ENCODE assay signal across 1 cellular context in the genomic region with DNA sequence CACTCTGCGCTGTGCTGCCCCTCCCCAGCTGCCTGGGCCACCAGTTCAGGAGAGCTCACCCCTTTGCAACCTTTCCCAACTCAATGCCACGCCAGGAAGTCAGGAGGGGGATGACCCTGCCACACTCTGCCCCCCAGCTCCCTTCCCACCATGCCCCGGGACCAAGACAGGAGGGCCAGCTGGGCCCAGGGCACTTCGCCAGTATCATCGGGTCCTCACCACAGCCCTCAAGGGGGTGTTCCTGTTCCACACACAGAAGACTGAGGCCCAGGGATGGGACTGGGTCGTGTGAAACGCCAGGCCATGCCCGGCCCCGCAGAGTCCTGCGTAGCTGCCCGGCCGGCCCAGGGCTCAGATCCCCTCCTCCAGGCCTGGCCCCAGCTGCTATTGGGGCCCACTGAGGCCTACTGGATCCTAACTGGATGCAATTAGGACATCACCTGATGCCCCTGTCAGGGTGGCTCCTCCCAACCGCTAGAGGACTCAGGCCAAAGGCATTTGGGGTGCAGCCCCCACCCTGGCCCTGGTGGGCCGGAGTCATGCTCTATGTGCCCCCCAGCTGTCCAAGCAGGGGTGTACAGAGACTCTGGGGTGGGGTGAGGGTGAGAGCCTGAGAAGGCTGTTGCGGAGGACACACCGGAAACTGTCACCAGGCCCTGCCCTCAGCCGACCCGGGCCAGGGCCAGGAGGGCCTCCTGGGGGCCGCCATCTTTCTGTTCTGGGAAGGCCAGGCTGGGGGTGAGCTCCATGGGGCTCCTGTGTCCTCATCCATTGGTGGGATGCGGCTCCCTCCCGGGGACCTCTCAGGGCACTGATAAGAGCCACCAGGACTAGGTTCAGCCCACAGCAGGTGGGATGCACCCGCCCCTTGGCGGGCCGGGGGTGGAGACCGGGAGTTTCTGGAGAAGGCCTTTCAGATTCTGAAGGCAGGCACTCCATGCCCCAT.
TF ChIP-seq lines count a peak whose summit lies in the region.

No MANE protein-coding gene starts in this region.

TF ChIP-seq in HepG2, 621 proteins besides CTCF, POLR2A, EP300 and RAD21 (continued from another document and continues in another):
- TF ChIP-seq, protein P1, sequence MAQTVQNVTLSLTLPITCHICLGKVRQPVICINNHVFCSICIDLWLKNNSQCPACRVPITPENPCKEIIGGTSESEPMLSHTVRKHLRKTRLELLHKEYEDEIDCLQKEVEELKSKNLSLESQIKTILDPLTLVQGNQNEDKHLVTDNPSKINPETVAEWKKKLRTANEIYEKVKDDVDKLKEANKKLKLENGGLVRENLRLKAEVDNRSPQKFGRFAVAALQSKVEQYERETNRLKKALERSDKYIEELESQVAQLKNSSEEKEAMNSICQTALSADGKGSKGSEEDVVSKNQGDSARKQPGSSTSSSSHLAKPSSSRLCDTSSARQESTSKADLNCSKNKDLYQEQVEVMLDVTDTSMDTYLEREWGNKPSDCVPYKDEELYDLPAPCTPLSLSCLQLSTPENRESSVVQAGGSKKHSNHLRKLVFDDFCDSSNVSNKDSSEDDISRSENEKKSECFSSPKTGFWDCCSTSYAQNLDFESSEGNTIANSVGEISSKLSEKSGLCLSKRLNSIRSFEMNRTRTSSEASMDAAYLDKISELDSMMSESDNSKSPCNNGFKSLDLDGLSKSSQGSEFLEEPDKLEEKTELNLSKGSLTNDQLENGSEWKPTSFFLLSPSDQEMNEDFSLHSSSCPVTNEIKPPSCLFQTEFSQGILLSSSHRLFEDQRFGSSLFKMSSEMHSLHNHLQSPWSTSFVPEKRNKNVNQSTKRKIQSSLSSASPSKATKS (CRISPR knock-in tag; IDR thresholded peaks at IDR 0.05): no peak
- TF ChIP-seq ZNF496 (CRISPR knock-in tag; IDR thresholded peaks at IDR 0.05; ENCODE audit: insufficient replicate concordance) (no peak), FOXA1 (IDR thresholded peaks at IDR 0.05) (no peak), FOXA1 (CRISPR knock-in tag; IDR thresholded peaks at IDR 0.05) (no peak), CENPT (CRISPR knock-in tag; IDR thresholded peaks at IDR 0.05; ENCODE audit: low read depth) (no peak), ZNF510 (CRISPR knock-in tag; IDR thresholded peaks at IDR 0.05; ENCODE audit: low read depth) (no peak), ZNF749 (CRISPR knock-in tag; IDR thresholded peaks at IDR 0.05; ENCODE audit: borderline replicate concordance) (no peak), PHF8 (CRISPR knock-in tag; IDR thresholded peaks at IDR 0.05) (peak; percentile 82), MBNL3 (CRISPR knock-in tag; conservative IDR thresholded peaks at IDR 0.05) (no peak), EHMT2 (IDR thresholded peaks at IDR 0.05; ENCODE audit: borderline replicate concordance, low read depth, low read length) (no peak), ZNF253 (CRISPR knock-in tag; IDR thresholded peaks at IDR 0.05; ENCODE audit: borderline replicate concordance) (no peak), MED1 (CRISPR knock-in tag; IDR thresholded peaks at IDR 0.05) (peak; percentile 55; the same call in 1 of the 2 replicates), RXRA (CRISPR knock-in tag; IDR thresholded peaks at IDR 0.05) (peak; percentile 96), ZNF781 (CRISPR knock-in tag; IDR thresholded peaks at IDR 0.05; ENCODE audit: borderline replicate concordance, not compliant biosample characterization) (peak; percentile 25), RELA (CRISPR knock-in tag; IDR thresholded peaks at IDR 0.05) (no peak), AHR (CRISPR knock-in tag; IDR thresholded peaks at IDR 0.05) (no peak), YEATS2 (CRISPR knock-in tag; IDR thresholded peaks at IDR 0.05; ENCODE audit: borderline replicate concordance) (peak; percentile 86; the same call in 1 of the 2 replicates), PAF1 (CRISPR knock-in tag; IDR thresholded peaks at IDR 0.05) (no peak), NR2F1 (CRISPR knock-in tag; IDR thresholded peaks at IDR 0.05) (peak in 1 of 2 experiments; percentile 13; a peak in 1 of 4 replicates), ZNF34 (CRISPR knock-in tag; IDR thresholded peaks at IDR 0.05; ENCODE audit: borderline replicate concordance) (peak; percentile 4; the same call in 1 of the 2 replicates), ZNF619 (CRISPR knock-in tag; IDR thresholded peaks at IDR 0.05) (no peak), RARA (CRISPR knock-in tag; IDR thresholded peaks at IDR 0.05) (no peak; the same call in 1 of the 2 replicates), ATF7 (IDR thresholded peaks at IDR 0.05) (no peak), ATF7 (CRISPR knock-in tag; IDR thresholded peaks at IDR 0.05) (no peak), ZNF251 (CRISPR knock-in tag; IDR thresholded peaks at IDR 0.05) (no peak), ZNF136 (CRISPR knock-in tag; IDR thresholded peaks at IDR 0.05; ENCODE audit: low read depth) (peak; percentile 87; the same call in 1 of the 2 replicates), ZNF891 (CRISPR knock-in tag; IDR thresholded peaks at IDR 0.05) (0 out of 2 replicates have a peak, but pooled peaks have one; percentile 32), NFKBIZ (CRISPR knock-in tag; IDR thresholded peaks at IDR 0.05) (no peak), U2AF2 (IDR thresholded peaks at IDR 0.05; ENCODE audit: low read depth, low read length) (no peak), SNAI1 (CRISPR knock-in tag; IDR thresholded peaks at IDR 0.05; ENCODE audit: borderline replicate concordance) (no peak)
- TF ChIP-seq, protein P2, sequence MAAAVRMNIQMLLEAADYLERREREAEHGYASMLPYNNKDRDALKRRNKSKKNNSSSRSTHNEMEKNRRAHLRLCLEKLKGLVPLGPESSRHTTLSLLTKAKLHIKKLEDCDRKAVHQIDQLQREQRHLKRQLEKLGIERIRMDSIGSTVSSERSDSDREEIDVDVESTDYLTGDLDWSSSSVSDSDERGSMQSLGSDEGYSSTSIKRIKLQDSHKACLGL (CRISPR knock-in tag; IDR thresholded peaks at IDR 0.05): no peak; the same call in 1 of the 2 replicates
- TF ChIP-seq, protein P3, sequence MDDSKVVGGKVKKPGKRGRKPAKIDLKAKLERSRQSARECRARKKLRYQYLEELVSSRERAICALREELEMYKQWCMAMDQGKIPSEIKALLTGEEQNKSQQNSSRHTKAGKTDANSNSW (CRISPR knock-in tag; IDR thresholded peaks at IDR 0.05; ENCODE audit: borderline replicate concordance): no peak
- TF ChIP-seq, protein P4, sequence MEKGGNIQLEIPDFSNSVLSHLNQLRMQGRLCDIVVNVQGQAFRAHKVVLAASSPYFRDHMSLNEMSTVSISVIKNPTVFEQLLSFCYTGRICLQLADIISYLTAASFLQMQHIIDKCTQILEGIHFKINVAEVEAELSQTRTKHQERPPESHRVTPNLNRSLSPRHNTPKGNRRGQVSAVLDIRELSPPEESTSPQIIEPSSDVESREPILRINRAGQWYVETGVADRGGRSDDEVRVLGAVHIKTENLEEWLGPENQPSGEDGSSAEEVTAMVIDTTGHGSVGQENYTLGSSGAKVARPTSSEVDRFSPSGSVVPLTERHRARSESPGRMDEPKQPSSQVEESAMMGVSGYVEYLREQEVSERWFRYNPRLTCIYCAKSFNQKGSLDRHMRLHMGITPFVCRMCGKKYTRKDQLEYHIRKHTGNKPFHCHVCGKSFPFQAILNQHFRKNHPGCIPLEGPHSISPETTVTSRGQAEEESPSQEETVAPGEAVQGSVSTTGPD (CRISPR knock-in tag; IDR thresholded peaks at IDR 0.05): no peak
- TF ChIP-seq, protein P5, sequence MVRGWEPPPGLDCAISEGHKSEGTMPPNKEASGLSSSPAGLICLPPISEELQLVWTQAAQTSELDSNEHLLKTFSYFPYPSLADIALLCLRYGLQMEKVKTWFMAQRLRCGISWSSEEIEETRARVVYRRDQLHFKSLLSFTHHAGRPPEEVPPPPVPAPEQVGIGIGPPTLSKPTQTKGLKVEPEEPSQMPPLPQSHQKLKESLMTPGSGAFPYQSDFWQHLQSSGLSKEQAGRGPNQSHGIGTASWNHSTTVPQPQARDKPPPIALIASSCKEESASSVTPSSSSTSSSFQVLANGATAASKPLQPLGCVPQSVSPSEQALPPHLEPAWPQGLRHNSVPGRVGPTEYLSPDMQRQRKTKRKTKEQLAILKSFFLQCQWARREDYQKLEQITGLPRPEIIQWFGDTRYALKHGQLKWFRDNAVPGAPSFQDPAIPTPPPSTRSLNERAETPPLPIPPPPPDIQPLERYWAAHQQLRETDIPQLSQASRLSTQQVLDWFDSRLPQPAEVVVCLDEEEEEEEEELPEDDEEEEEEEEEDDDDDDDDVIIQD (CRISPR knock-in tag; IDR thresholded peaks at IDR 0.05; ENCODE audit: low read depth): no peak; the same call in 1 of the 2 replicates
- TF ChIP-seq, protein P6, sequence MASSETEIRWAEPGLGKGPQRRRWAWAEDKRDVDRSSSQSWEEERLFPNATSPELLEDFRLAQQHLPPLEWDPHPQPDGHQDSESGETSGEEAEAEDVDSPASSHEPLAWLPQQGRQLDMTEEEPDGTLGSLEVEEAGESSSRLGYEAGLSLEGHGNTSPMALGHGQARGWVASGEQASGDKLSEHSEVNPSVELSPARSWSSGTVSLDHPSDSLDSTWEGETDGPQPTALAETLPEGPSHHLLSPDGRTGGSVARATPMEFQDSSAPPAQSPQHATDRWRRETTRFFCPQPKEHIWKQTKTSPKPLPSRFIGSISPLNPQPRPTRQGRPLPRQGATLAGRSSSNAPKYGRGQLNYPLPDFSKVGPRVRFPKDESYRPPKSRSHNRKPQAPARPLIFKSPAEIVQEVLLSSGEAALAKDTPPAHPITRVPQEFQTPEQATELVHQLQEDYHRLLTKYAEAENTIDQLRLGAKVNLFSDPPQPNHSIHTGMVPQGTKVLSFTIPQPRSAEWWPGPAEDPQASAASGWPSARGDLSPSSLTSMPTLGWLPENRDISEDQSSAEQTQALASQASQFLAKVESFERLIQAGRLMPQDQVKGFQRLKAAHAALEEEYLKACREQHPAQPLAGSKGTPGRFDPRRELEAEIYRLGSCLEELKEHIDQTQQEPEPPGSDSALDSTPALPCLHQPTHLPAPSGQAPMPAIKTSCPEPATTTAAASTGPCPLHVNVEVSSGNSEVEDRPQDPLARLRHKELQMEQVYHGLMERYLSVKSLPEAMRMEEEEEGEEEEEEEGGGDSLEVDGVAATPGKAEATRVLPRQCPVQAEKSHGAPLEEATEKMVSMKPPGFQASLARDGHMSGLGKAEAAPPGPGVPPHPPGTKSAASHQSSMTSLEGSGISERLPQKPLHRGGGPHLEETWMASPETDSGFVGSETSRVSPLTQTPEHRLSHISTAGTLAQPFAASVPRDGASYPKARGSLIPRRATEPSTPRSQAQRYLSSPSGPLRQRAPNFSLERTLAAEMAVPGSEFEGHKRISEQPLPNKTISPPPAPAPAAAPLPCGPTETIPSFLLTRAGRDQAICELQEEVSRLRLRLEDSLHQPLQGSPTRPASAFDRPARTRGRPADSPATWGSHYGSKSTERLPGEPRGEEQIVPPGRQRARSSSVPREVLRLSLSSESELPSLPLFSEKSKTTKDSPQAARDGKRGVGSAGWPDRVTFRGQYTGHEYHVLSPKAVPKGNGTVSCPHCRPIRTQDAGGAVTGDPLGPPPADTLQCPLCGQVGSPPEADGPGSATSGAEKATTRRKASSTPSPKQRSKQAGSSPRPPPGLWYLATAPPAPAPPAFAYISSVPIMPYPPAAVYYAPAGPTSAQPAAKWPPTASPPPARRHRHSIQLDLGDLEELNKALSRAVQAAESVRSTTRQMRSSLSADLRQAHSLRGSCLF (CRISPR knock-in tag; IDR thresholded peaks at IDR 0.05; ENCODE audit: borderline replicate concordance): no peak
- TF ChIP-seq, protein P7, sequence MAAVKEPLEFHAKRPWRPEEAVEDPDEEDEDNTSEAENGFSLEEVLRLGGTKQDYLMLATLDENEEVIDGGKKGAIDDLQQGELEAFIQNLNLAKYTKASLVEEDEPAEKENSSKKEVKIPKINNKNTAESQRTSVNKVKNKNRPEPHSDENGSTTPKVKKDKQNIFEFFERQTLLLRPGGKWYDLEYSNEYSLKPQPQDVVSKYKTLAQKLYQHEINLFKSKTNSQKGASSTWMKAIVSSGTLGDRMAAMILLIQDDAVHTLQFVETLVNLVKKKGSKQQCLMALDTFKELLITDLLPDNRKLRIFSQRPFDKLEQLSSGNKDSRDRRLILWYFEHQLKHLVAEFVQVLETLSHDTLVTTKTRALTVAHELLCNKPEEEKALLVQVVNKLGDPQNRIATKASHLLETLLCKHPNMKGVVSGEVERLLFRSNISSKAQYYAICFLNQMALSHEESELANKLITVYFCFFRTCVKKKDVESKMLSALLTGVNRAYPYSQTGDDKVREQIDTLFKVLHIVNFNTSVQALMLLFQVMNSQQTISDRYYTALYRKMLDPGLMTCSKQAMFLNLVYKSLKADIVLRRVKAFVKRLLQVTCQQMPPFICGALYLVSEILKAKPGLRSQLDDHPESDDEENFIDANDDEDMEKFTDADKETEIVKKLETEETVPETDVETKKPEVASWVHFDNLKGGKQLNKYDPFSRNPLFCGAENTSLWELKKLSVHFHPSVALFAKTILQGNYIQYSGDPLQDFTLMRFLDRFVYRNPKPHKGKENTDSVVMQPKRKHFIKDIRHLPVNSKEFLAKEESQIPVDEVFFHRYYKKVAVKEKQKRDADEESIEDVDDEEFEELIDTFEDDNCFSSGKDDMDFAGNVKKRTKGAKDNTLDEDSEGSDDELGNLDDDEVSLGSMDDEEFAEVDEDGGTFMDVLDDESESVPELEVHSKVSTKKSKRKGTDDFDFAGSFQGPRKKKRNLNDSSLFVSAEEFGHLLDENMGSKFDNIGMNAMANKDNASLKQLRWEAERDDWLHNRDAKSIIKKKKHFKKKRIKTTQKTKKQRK (IDR thresholded peaks at IDR 0.05; ENCODE audit: low read length): no peak
- TF ChIP-seq, protein P8, sequence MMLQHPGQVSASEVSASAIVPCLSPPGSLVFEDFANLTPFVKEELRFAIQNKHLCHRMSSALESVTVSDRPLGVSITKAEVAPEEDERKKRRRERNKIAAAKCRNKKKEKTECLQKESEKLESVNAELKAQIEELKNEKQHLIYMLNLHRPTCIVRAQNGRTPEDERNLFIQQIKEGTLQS (CRISPR knock-in tag; IDR thresholded peaks at IDR 0.05): no peak
- TF ChIP-seq, protein P9, sequence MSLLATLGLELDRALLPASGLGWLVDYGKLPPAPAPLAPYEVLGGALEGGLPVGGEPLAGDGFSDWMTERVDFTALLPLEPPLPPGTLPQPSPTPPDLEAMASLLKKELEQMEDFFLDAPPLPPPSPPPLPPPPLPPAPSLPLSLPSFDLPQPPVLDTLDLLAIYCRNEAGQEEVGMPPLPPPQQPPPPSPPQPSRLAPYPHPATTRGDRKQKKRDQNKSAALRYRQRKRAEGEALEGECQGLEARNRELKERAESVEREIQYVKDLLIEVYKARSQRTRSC (CRISPR knock-in tag; IDR thresholded peaks at IDR 0.05; ENCODE audit: low read depth): no peak
- TF ChIP-seq, protein P10, sequence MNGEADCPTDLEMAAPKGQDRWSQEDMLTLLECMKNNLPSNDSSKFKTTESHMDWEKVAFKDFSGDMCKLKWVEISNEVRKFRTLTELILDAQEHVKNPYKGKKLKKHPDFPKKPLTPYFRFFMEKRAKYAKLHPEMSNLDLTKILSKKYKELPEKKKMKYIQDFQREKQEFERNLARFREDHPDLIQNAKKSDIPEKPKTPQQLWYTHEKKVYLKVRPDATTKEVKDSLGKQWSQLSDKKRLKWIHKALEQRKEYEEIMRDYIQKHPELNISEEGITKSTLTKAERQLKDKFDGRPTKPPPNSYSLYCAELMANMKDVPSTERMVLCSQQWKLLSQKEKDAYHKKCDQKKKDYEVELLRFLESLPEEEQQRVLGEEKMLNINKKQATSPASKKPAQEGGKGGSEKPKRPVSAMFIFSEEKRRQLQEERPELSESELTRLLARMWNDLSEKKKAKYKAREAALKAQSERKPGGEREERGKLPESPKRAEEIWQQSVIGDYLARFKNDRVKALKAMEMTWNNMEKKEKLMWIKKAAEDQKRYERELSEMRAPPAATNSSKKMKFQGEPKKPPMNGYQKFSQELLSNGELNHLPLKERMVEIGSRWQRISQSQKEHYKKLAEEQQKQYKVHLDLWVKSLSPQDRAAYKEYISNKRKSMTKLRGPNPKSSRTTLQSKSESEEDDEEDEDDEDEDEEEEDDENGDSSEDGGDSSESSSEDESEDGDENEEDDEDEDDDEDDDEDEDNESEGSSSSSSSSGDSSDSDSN (CRISPR knock-in tag; IDR thresholded peaks at IDR 0.05): peak; percentile 62; the same call in 1 of the 2 replicates
